Comparison of ENCODE assay signal across 14 cellular contexts in the genomic region with DNA sequence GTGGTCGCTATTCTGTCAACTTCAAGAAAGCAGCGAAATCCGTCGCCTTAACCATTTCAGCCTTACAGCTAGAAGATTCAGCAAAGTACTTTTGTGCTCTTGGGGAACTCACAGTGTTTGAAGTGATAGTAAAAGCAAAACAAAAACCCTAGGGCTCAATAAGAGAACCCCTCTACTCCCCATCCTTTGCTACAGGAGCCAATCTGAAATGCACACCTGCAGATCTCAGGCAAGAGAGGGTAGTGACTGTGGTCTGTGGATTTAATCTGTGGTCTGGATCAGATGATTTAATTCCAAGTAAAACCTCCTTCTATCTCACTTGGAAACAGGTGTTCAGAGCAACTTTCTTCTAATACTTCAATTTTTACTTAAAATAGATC.
DNase-seq lines count a peak whose midpoint lies in the region; ATAC-seq and TF ChIP-seq lines count a peak whose summit lies in the region.
"Had no signal": no experiment of that assay in that cellular context is flagged by ENCODE, and none has a peak within 500 bp of the region (broad histone marks: within the 10 kb centered on the region; RNA-seq: fewer than 3 reads in every experiment).

No MANE protein-coding gene starts in this region.

- peak; percentile 41 for ATAC-seq in HG03196 (IDR thresholded peaks at IDR 0.05; ENCODE audit: unreplicated experiment)
- no peak for ATAC-seq in activated naive CD8-positive, alpha-beta T cell treated with anti-CD3 and anti-CD28 coated beads, Interleukin-2, amount 50 U/mL, for 24 hours
- ATAC-seq in upper lobe of right lung: no peak
- ATAC-seq: right lobe of liver had no signal

- H3K36me3 Mint-ChIP-seq in activated T-cell treated with anti-CD3 and anti-CD28 coated beads, Interleukin-2, amount 50 U/mL, for 24 hours (ENCODE audit: low read depth): no peaks in the 10 kb centered on the region
- H3K36me3 Mint-ChIP-seq in activated naive CD8-positive, alpha-beta T cell treated with anti-CD3 and anti-CD28 coated beads, Interleukin-2, amount 50 U/mL, for 24 hours (ENCODE audit: low read depth): no peaks in the 10 kb centered on the region
- H3K36me3 Mint-ChIP-seq: type B pancreatic cell had no signal

- peaks cover 63% of the 10 kb centered on the region for H3K4me1 Mint-ChIP-seq in activated T-cell treated with anti-CD3 and anti-CD28 coated beads, Interleukin-2, amount 50 U/mL, for 24 hours (ENCODE audit: low read depth)
- H3K4me1 Mint-ChIP-seq in activated naive CD8-positive, alpha-beta T cell treated with anti-CD3 and anti-CD28 coated beads, Interleukin-2, amount 50 U/mL, for 24 hours: peaks cover 49% of the 10 kb centered on the region

- peak overlapping the region; percentile 37 for H3K4me3 ChIP-seq in thymus (ENCODE audit: low read length)
- no peak overlapping the region for H3K4me3 ChIP-seq in upper lobe of right lung
- H3K4me3 ChIP-seq: right lobe of liver, SJSA1 had no signal

- no peaks in the 10 kb centered on the region for H3K9me3 Mint-ChIP-seq in activated T-cell treated with anti-CD3 and anti-CD28 coated beads, Interleukin-2, amount 50 U/mL, for 24 hours
- no peaks in the 10 kb centered on the region for H3K9me3 Mint-ChIP-seq in activated naive CD8-positive, alpha-beta T cell treated with anti-CD3 and anti-CD28 coated beads, Interleukin-2, amount 50 U/mL, for 24 hours
- H3K9me3 Mint-ChIP-seq: dendritic cell treated with granulocyte-macrophage colony-stimulating factor and Interleukin-4, amounts not matched to agents 40 ng/mL and 50 ng/mL, for 4 days; type B pancreatic cell had no signal

- H3K36me3 ChIP-seq in thymus (ENCODE audit: control insufficient read depth, insufficient read depth) (no peaks in the 10 kb centered on the region), upper lobe of right lung (no peaks in the 10 kb centered on the region)
- H3K36me3 ChIP-seq: right lobe of liver, SJSA1 had no signal

- H3K27me3 Mint-ChIP-seq in activated T-cell treated with anti-CD3 and anti-CD28 coated beads, Interleukin-2, amount 50 U/mL, for 24 hours: no peaks in the 10 kb centered on the region
- H3K27me3 Mint-ChIP-seq in activated naive CD8-positive, alpha-beta T cell treated with anti-CD3 and anti-CD28 coated beads, Interleukin-2, amount 50 U/mL, for 24 hours: no peaks in the 10 kb centered on the region
- H3K27me3 Mint-ChIP-seq: dendritic cell treated with granulocyte-macrophage colony-stimulating factor and Interleukin-4, amounts not matched to agents 40 ng/mL and 50 ng/mL, for 4 days had no signal

- no peaks in the 10 kb centered on the region for H3K9me3 ChIP-seq in thymus (ENCODE audit: control insufficient read depth)
- no peaks in the 10 kb centered on the region for H3K9me3 ChIP-seq in upper lobe of right lung
- H3K9me3 ChIP-seq: right lobe of liver, SJSA1 had no signal

- intact Hi-C loops in upper lobe of right lung (cut with DNase I): no loop called here

- no peak for TF ChIP-seq CTCF in upper lobe of right lung (IDR thresholded peaks at IDR 0.05)

- H3K27ac ChIP-seq in thymus (ENCODE audit: low read depth): peak overlapping the region; percentile 86
- H3K27ac ChIP-seq in substantia nigra (ENCODE audit: low read depth, low read length, poor library complexity, severe bottlenecking): no peak overlapping the region
- no peak overlapping the region for H3K27ac ChIP-seq in upper lobe of right lung
- H3K27ac ChIP-seq: right lobe of liver, SJSA1, VCaP had no signal

- H3K27ac Mint-ChIP-seq in activated T-cell treated with anti-CD3 and anti-CD28 coated beads, Interleukin-2, amount 50 U/mL, for 24 hours: peak overlapping the region; percentile 90
- H3K27ac Mint-ChIP-seq in activated naive CD8-positive, alpha-beta T cell treated with anti-CD3 and anti-CD28 coated beads, Interleukin-2, amount 50 U/mL, for 24 hours: peak overlapping the region; percentile 85
- H3K27ac Mint-ChIP-seq: dendritic cell treated with granulocyte-macrophage colony-stimulating factor and Interleukin-4, amounts not matched to agents 40 ng/mL and 50 ng/mL, for 4 days; type B pancreatic cell had no signal

- H3K4me1 ChIP-seq in thymus (ENCODE audit: control insufficient read depth, insufficient read depth, low read length) (peaks cover 29% of the 10 kb centered on the region), upper lobe of right lung (no peaks in the 10 kb centered on the region)
- H3K4me1 ChIP-seq: right lobe of liver, SJSA1 had no signal

- peak overlapping the region; percentile 72 for H3K4me3 Mint-ChIP-seq in activated T-cell treated with anti-CD3 and anti-CD28 coated beads, Interleukin-2, amount 50 U/mL, for 24 hours
- peak overlapping the region; percentile 68 for H3K4me3 Mint-ChIP-seq in activated naive CD8-positive, alpha-beta T cell treated with anti-CD3 and anti-CD28 coated beads, Interleukin-2, amount 50 U/mL, for 24 hours
- H3K4me3 Mint-ChIP-seq: dendritic cell treated with granulocyte-macrophage colony-stimulating factor and Interleukin-4, amounts not matched to agents 40 ng/mL and 50 ng/mL, for 4 days; type B pancreatic cell had no signal

- H3K27me3 ChIP-seq in thymus (ENCODE audit: control insufficient read depth, insufficient read depth): no peaks in the 10 kb centered on the region
- H3K27me3 ChIP-seq in upper lobe of right lung: no peaks in the 10 kb centered on the region
- H3K27me3 ChIP-seq: right lobe of liver, SJSA1 had no signal

- DNase-seq in activated T-cell treated with anti-CD3 and anti-CD28 coated beads, Interleukin-2, amount 50 U/mL, for 24 hours: no peak
- DNase-seq in activated T-cell treated with anti-CD3 and anti-CD28 coated beads, Interleukin-2, amount 50 U/mL, for 1 hour: no peak
- DNase-seq in activated naive CD8-positive, alpha-beta T cell treated with anti-CD3 and anti-CD28 coated beads, Interleukin-2, amount 50 U/mL, for 24 hours: no peak
- DNase-seq in substantia nigra (lab: John Stamatoyannopoulos, UW) (no peak), upper lobe of right lung (no peak)
- no peak for DNase-seq in NK-92 treated with Interleukin-12 subunit alpha and Interleukin-12 subunit beta, amount 100 ng/mL, for 24 hours (lab: John Stamatoyannopoulos, UW)
- DNase-seq: NCI-H1694 treated with DMSO at 0.1 percent for 48 hours, right lobe of liver had no signal

- WGBS in thymus: 8% methylated on average over 4 of the region's 4 CpGs
